26 cellular contexts compared by ENCODE assay signal in genomic region chr5:154806176-154806575, GRCh38.
"Had no signal": no experiment of that assay in that cellular context is flagged by ENCODE, and none has a peak within 500 bp of the region (broad histone marks: within the 10 kb centered on the region; RNA-seq: fewer than 3 reads in every experiment).

No MANE protein-coding gene starts in this region.

- H2AFZ ChIP-seq: hepatocyte had no signal

- H3K27ac Mint-ChIP-seq: dendritic cell treated with granulocyte-macrophage colony-stimulating factor and Interleukin-4, amounts not matched to agents 40 ng/mL and 50 ng/mL, for 4 days; nephron progenitor cell; stimulated activated naive B cell treated with anti-CD40 and anti-IgM and Interleukin-4, amounts not matched to agents 10 μg/mL and 1 μg/mL and 100 μg/mL, for 72 hours had no signal

- H3K4me3 ChIP-seq: colonic mucosa, esophagus muscularis mucosa, gastroesophageal sphincter, heart left ventricle, hepatocyte, ovary, psoas muscle, sigmoid colon, spleen, stomach, testis, tibial artery, upper lobe of left lung had no signal

- H3K4me3 Mint-ChIP-seq: dendritic cell treated with granulocyte-macrophage colony-stimulating factor and Interleukin-4, amounts not matched to agents 40 ng/mL and 50 ng/mL, for 4 days; naive thymus-derived CD8-positive, alpha-beta T cell; nephron progenitor cell; stimulated activated naive B cell treated with anti-CD40 and anti-IgM and Interleukin-4, amounts not matched to agents 10 μg/mL and 1 μg/mL and 100 μg/mL, for 72 hours had no signal

- H3K9me3 Mint-ChIP-seq: dendritic cell treated with granulocyte-macrophage colony-stimulating factor and Interleukin-4, amounts not matched to agents 40 ng/mL and 50 ng/mL, for 4 days; naive thymus-derived CD8-positive, alpha-beta T cell; nephron progenitor cell; stimulated activated naive B cell treated with anti-CD40 and anti-IgM and Interleukin-4, amounts not matched to agents 10 μg/mL and 1 μg/mL and 100 μg/mL, for 72 hours had no signal

- H3K4me1 Mint-ChIP-seq: naive thymus-derived CD8-positive, alpha-beta T cell had no signal

- H3K4me2 ChIP-seq: hepatocyte had no signal

- DNase-seq: colonic mucosa; effector CD8-positive, alpha-beta T cell; foreskin keratinocyte; heart left ventricle; mesendoderm; naive thymus-derived CD8-positive, alpha-beta T cell; nephron progenitor cell; occipital lobe; ovary; posterior cingulate gyrus; psoas muscle; right cardiac atrium; sigmoid colon; spleen; stimulated activated CD4-positive, alpha-beta T cell treated with anti-CD3 and anti-CD28 coated beads, Interleukin-4, amount 100 ng/mL, for 4 hours; stimulated activated naive B cell treated with anti-CD40 and anti-IgM and Interleukin-4, amounts not matched to agents 10 μg/mL and 1 μg/mL and 100 μg/mL, for 72 hours; stomach; substantia nigra; testis; tibial artery; upper lobe of left lung had no signal

- H3K4me1 ChIP-seq: colonic mucosa, esophagus muscularis mucosa, foreskin keratinocyte, psoas muscle, sigmoid colon, stomach, testis, tibial artery, upper lobe of left lung had no signal

- ATAC-seq: foreskin keratinocyte; gastroesophageal sphincter; heart left ventricle; left lobe of liver; naive thymus-derived CD8-positive, alpha-beta T cell; psoas muscle; right cardiac atrium; stimulated activated naive B cell treated with anti-CD40 and anti-IgM and Interleukin-4, amounts not matched to agents 10 μg/mL and 1 μg/mL and 100 μg/mL, for 72 hours had no signal

- H3K36me3 ChIP-seq: ovary had no signal

- H3K27me3 Mint-ChIP-seq: dendritic cell treated with granulocyte-macrophage colony-stimulating factor and Interleukin-4, amounts not matched to agents 40 ng/mL and 50 ng/mL, for 4 days; naive thymus-derived CD8-positive, alpha-beta T cell; stimulated activated naive B cell treated with anti-CD40 and anti-IgM and Interleukin-4, amounts not matched to agents 10 μg/mL and 1 μg/mL and 100 μg/mL, for 72 hours had no signal

- H3K27ac ChIP-seq: colonic mucosa, esophagus muscularis mucosa, foreskin keratinocyte, gastroesophageal sphincter, heart left ventricle, hepatocyte, ovary, psoas muscle, sigmoid colon, stomach, testis, tibial artery, upper lobe of left lung had no signal

- H3K9me3 ChIP-seq: colonic mucosa, esophagus muscularis mucosa, gastroesophageal sphincter, heart left ventricle, ovary, psoas muscle, sigmoid colon, spleen, stomach, testis, tibial artery, upper lobe of left lung had no signal

- H3K27me3 ChIP-seq: colonic mucosa, esophagus muscularis mucosa, foreskin keratinocyte, gastroesophageal sphincter, heart left ventricle, hepatocyte, ovary, sigmoid colon, spleen, stomach, testis, tibial artery, upper lobe of left lung had no signal
